ENCODE assay signal across 1 cellular context in genomic region chr12:121579981-121580868, GRCh38.
TF ChIP-seq lines count a peak whose summit lies in the region.

No MANE protein-coding gene starts in this region.

TF ChIP-seq in GM12878, 131 proteins besides CTCF, POLR2A, EP300 and RAD21 (continued from another document):
- no peak for TF ChIP-seq BCLAF1 (IDR thresholded peaks at IDR 0.05)
- no peak for TF ChIP-seq TCF3 (IDR thresholded peaks at IDR 0.05; ENCODE audit: borderline replicate concordance, insufficient read depth, low read depth, low read length)
- peak; percentile 32; the same call in 1 of the 2 replicates for TF ChIP-seq NRF1 (conservative IDR thresholded peaks at IDR 0.05; ENCODE audit: low read depth, low read length)
- no peak for TF ChIP-seq HDAC2 (IDR thresholded peaks at IDR 0.05)
- TF ChIP-seq NFIC (IDR thresholded peaks at IDR 0.05; ENCODE audit: low read depth, low read length): no peak
- peak; percentile 41 for TF ChIP-seq SKIL (IDR thresholded peaks at IDR 0.05; ENCODE audit: low read depth, poor library complexity, severe bottlenecking)
- no peak for TF ChIP-seq SP1 (IDR thresholded peaks at IDR 0.05; ENCODE audit: low read depth, low read length)
- TF ChIP-seq RELB (IDR thresholded peaks at IDR 0.05; ENCODE audit: low read depth): peak; percentile 38
- TF ChIP-seq NFXL1 (IDR thresholded peaks at IDR 0.05; ENCODE audit: borderline replicate concordance): no peak
- no peak for TF ChIP-seq ASH2L (IDR thresholded peaks at IDR 0.05; ENCODE audit: borderline replicate concordance, low read depth)
- peak; percentile 89 for TF ChIP-seq CREB1 (IDR thresholded peaks at IDR 0.05; ENCODE audit: low read depth)
- peak; percentile 9; the same call in 1 of the 2 replicates for TF ChIP-seq SPI1 (IDR thresholded peaks at IDR 0.05; ENCODE audit: borderline replicate concordance, insufficient read depth, low read depth, low read length)
- TF ChIP-seq NBN (IDR thresholded peaks at IDR 0.05): peak; percentile 25
- no peak for TF ChIP-seq LARP7 (IDR thresholded peaks at IDR 0.05)
- TF ChIP-seq ZBTB40 (IDR thresholded peaks at IDR 0.05; ENCODE audit: borderline replicate concordance): peak; percentile 27; the same call in 1 of the 2 replicates
- TF ChIP-seq IKZF1 (conservative IDR thresholded peaks at IDR 0.05): 0 out of 2 replicates have a peak, but pooled peaks have one; percentile 7
- TF ChIP-seq MYB (IDR thresholded peaks at IDR 0.05; ENCODE audit: borderline replicate concordance, low read depth, low read length): no peak
- no peak for TF ChIP-seq CHD4 (IDR thresholded peaks at IDR 0.05)
- TF ChIP-seq ZNF384 (IDR thresholded peaks at IDR 0.05; ENCODE audit: borderline replicate concordance, low read depth, low read length): 0 out of 2 replicates have a peak, but pooled peaks have one; percentile 26
- no peak for TF ChIP-seq RCOR1 (conservative IDR thresholded peaks at IDR 0.05; ENCODE audit: low read depth, low read length)
- 0 out of 2 replicates have a peak, but pooled peaks have one; percentile 9 for TF ChIP-seq RUNX3 (IDR thresholded peaks at IDR 0.05; ENCODE audit: low read length)
- TF ChIP-seq BHLHE40 (IDR thresholded peaks at IDR 0.05; ENCODE audit: borderline replicate concordance in 1 of 2, low read depth in 2 of 2, low read length in 1 of 2): peak; percentile 40 to 67; a peak in 2 of 4 replicates
- TF ChIP-seq YY1 (IDR thresholded peaks at IDR 0.05; ENCODE audit: low read depth, low read length): peak; percentile 65; the same call in 1 of the 2 replicates
- TF ChIP-seq CBX5 (IDR thresholded peaks at IDR 0.05; ENCODE audit: low read depth): no peak
- TF ChIP-seq SMC3 (IDR thresholded peaks at IDR 0.05; ENCODE audit: borderline replicate concordance, low read length): no peak
- peak; percentile 64; the same call in 1 of the 2 replicates for TF ChIP-seq MLLT1 (IDR thresholded peaks at IDR 0.05)
- TF ChIP-seq ATF7 (IDR thresholded peaks at IDR 0.05; ENCODE audit: low read depth): peak; percentile 74
- 0 out of 2 replicates have a peak, but pooled peaks have one; percentile 48 for TF ChIP-seq MXI1 (IDR thresholded peaks at IDR 0.05; ENCODE audit: low read depth, low read length)
- no peak for TF ChIP-seq CBFB (IDR thresholded peaks at IDR 0.05; ENCODE audit: low read depth)
- peak; percentile 85 for TF ChIP-seq CREM (IDR thresholded peaks at IDR 0.05; ENCODE audit: low read depth)
- no peak for TF ChIP-seq MEF2A (IDR thresholded peaks at IDR 0.05; ENCODE audit: insufficient read depth, low read depth, low read length)
- TF ChIP-seq USF2 (IDR thresholded peaks at IDR 0.05; ENCODE audit: borderline replicate concordance, low read depth, low read length): peak; percentile 6
- TF ChIP-seq SUZ12 (IDR thresholded peaks at IDR 0.05; ENCODE audit: unreplicated experiment): no peak
- 0 out of 2 replicates have a peak, but pooled peaks have one; percentile 3 for TF ChIP-seq CHD2 (IDR thresholded peaks at IDR 0.05; ENCODE audit: borderline replicate concordance, low read depth, low read length)
